Comparison of ENCODE assay signal across 13 cellular contexts in genomic region chr7:30352169-30352568, GRCh38.
DNase-seq lines count a peak whose midpoint lies in the region; ATAC-seq, FAIRE-seq and TF ChIP-seq lines count a peak whose summit lies in the region.
"Had no signal": no experiment of that assay in that cellular context is flagged by ENCODE, and none has a peak within 500 bp of the region (broad histone marks: within the 10 kb centered on the region; RNA-seq: fewer than 3 reads in every experiment).

No MANE protein-coding gene starts in this region.

- H3K27ac ChIP-seq in A549 (no peak overlapping the region), DOHH2 (ENCODE audit: low read depth, low read length) (no peak overlapping the region)

- H3K4me1 Mint-ChIP-seq in activated T-helper 17 cell treated with anti-CD3 and anti-CD28 coated beads, Interleukin-2, amount 50 U/mL, for 72 hours: peaks cover 4% of the 10 kb centered on the region
- H3K4me1 Mint-ChIP-seq in activated CD4-positive, alpha-beta memory T cell treated with anti-CD3 and anti-CD28 coated beads for 36 hours (ENCODE audit: low read depth): peaks cover 42% of the 10 kb centered on the region

- H3K27me3 ChIP-seq in DOHH2 (ENCODE audit: control insufficient read depth, low read length): no peaks in the 10 kb centered on the region
- H3K27me3 ChIP-seq: heart right ventricle had no signal

- no peaks in the 10 kb centered on the region for H3K9me3 Mint-ChIP-seq in activated T-helper 17 cell treated with anti-CD3 and anti-CD28 coated beads, Interleukin-2, amount 50 U/mL, for 72 hours
- H3K9me3 Mint-ChIP-seq in activated CD4-positive, alpha-beta memory T cell treated with anti-CD3 and anti-CD28 coated beads for 36 hours: no peaks in the 10 kb centered on the region

- peaks cover 15% of the 10 kb centered on the region for H3K36me3 ChIP-seq in DOHH2 (ENCODE audit: control insufficient read depth, low read length)

- no peak for TF ChIP-seq EP300 in A549 (IDR thresholded peaks at IDR 0.05)
- TF ChIP-seq EP300 in Ishikawa (IDR thresholded peaks at IDR 0.05; ENCODE audit: borderline replicate concordance): no peak

- H3F3A ChIP-seq in DOHH2 (ENCODE audit: control insufficient read depth, insufficient read depth): no peaks in the 10 kb centered on the region; the same call in 1 of the 2 replicates

- peaks cover 23% of the 10 kb centered on the region for H4K20me1 ChIP-seq in DOHH2 (ENCODE audit: control insufficient read depth, insufficient read depth, low read depth, low read length)

- no peaks in the 10 kb centered on the region for H3K9me2 ChIP-seq in DOHH2 (replicated peaks; ENCODE audit: control insufficient read depth, low read length)

- no peak for TF ChIP-seq POLR2A in A549 (IDR thresholded peaks at IDR 0.05; ENCODE audit: low read length)

- peak overlapping the region; percentile 11 for H3K4me3 Mint-ChIP-seq in activated T-helper 17 cell treated with anti-CD3 and anti-CD28 coated beads, Interleukin-2, amount 50 U/mL, for 72 hours
- no peak overlapping the region for H3K4me3 Mint-ChIP-seq in activated CD4-positive, alpha-beta memory T cell treated with anti-CD3 and anti-CD28 coated beads for 36 hours

- H3K4me1 ChIP-seq in A549 (peaks cover 21% of the 10 kb centered on the region), DOHH2 (ENCODE audit: control insufficient read depth, low read length) (peaks cover 53% of the 10 kb centered on the region)

- H3K4me3 ChIP-seq in A549 (no peak overlapping the region), DOHH2 (ENCODE audit: low read length) (no peak overlapping the region)
- H3K4me3 ChIP-seq: heart right ventricle had no signal

- CTCF ChIA-PET in A549 (lab: Yijun Ruan, JAX): interaction anchor here (0.6 to 1.5 kb wide), 5 partner anchors 13 to 182 kb away, joined by 3 to 6 read pairs (median 3); no protein-coding TSS in a partner anchor
- CTCF ChIA-PET in activated CD4-positive, alpha-beta memory T cell treated with anti-CD3 and anti-CD28 coated beads for 36 hours (lab: Charles Lee): interaction anchor here (0.7 to 3.6 kb wide), 5 partner anchors 70 to 212 kb away, joined by 3 to 21 read pairs (median 4); no protein-coding TSS in a partner anchor

- no peak for DNase-seq in A549 (ENCODE audit: low read depth in 1 of 2, low spot score in 1 of 2)
- no peak for DNase-seq in activated CD4-positive, alpha-beta memory T cell treated with anti-CD3 and anti-CD28 coated beads for 36 hours
- no peak for DNase-seq in NCI-H345 treated with DMSO at 0.1 percent for 48 hours (lab: John Stamatoyannopoulos, UW; ENCODE audit: unreplicated experiment)
- DNase-seq in NCI-H1436 (lab: John Stamatoyannopoulos, UW): no peak
- DNase-seq in NCI-H748 treated with DMSO at 0.1 percent for 48 hours (lab: John Stamatoyannopoulos, UW): no peak
- DNase-seq: activated CD4-positive, CD25-positive, alpha-beta regulatory T cell; activated CD8-positive, alpha-beta memory T cell treated with anti-CD3 and anti-CD28 coated beads, Interleukin-2, amount 50 U/mL, for 48 hours; heart right ventricle; kidney glomerular epithelial cell; NK-92 treated with Interleukin-12 subunit alpha and Interleukin-12 subunit beta, amount 100 ng/mL, for 24 hours had no signal

- no peak overlapping the region for H3K4me2 ChIP-seq in A549
- H3K4me2 ChIP-seq in DOHH2 (ENCODE audit: low read length): no peak overlapping the region

- no peaks in the 10 kb centered on the region for H3K9me3 ChIP-seq in A549
- H3K9me3 ChIP-seq in DOHH2 (ENCODE audit: control insufficient read depth, insufficient read depth, low read length): no peaks in the 10 kb centered on the region
- H3K9me3 ChIP-seq: heart right ventricle had no signal

- peak; percentile 41 to 43 for TF ChIP-seq RAD21 in A549 (conservative IDR thresholded peaks at IDR 0.05 in 1 of 2, IDR thresholded peaks at IDR 0.05 in 1 of 2)
- 0 out of 2 replicates have a peak, but pooled peaks have one; percentile 17 for TF ChIP-seq RAD21 in Ishikawa (IDR thresholded peaks at IDR 0.05; ENCODE audit: low read depth)

- no peak for ATAC-seq in A549
- no peak for ATAC-seq in activated T-helper 17 cell treated with anti-CD3 and anti-CD28 coated beads, Interleukin-2, amount 50 U/mL, for 72 hours (replicated peaks)
- ATAC-seq: heart right ventricle had no signal

- H3K79me2 ChIP-seq in DOHH2 (ENCODE audit: control insufficient read depth, low read length): peaks cover 84% of the 10 kb centered on the region

- TF ChIP-seq CTCF in A549 (IDR thresholded peaks at IDR 0.05) (no peak; the same call in 2 of the 3 replicates), DOHH2 (IDR thresholded peaks at IDR 0.05; ENCODE audit: low read depth, low read length, poor library complexity, severe bottlenecking) (peak; percentile 64)

- POLR2A ChIA-PET in A549 (lab: Yijun Ruan, JAX): no interaction called here
- POLR2A ChIA-PET in activated CD4-positive, alpha-beta memory T cell treated with anti-CD3 and anti-CD28 coated beads for 36 hours (lab: Charles Lee): no interaction called here

- H3K36me3 Mint-ChIP-seq in activated T-helper 17 cell treated with anti-CD3 and anti-CD28 coated beads, Interleukin-2, amount 50 U/mL, for 72 hours (ENCODE audit: low read depth): peaks cover 10% of the 10 kb centered on the region
- peaks cover 4% of the 10 kb centered on the region for H3K36me3 Mint-ChIP-seq in activated CD4-positive, alpha-beta memory T cell treated with anti-CD3 and anti-CD28 coated beads for 36 hours

- intact Hi-C loops in activated CD4-positive, alpha-beta memory T cell treated with anti-CD3 and anti-CD28 coated beads for 36 hours (cut with micrococcal nuclease): loop anchor here (1.0 to 10.0 kb wide), 5 partner anchors 63 to 217 kb away; partner anchors contain the start of genes MTURN and ZNRF2

- peak overlapping the region; percentile 14 for H3K27ac Mint-ChIP-seq in activated T-helper 17 cell treated with anti-CD3 and anti-CD28 coated beads, Interleukin-2, amount 50 U/mL, for 72 hours
- H3K27ac Mint-ChIP-seq in activated CD4-positive, alpha-beta memory T cell treated with anti-CD3 and anti-CD28 coated beads for 36 hours: no peak overlapping the region

- no peaks in the 10 kb centered on the region for H3K27me3 Mint-ChIP-seq in activated T-helper 17 cell treated with anti-CD3 and anti-CD28 coated beads, Interleukin-2, amount 50 U/mL, for 72 hours
- no peaks in the 10 kb centered on the region for H3K27me3 Mint-ChIP-seq in activated CD4-positive, alpha-beta memory T cell treated with anti-CD3 and anti-CD28 coated beads for 36 hours

- FAIRE-seq in A549 (lab: Jason Lieb, UNC): no peak

- WGBS in A549 (ENCODE audit: missing lambda C conversion rate): 83% methylated on average over 5 of the region's 5 CpGs

TF ChIP-seq in A549, 52 proteins besides CTCF, POLR2A, EP300 and RAD21:
- TF ChIP-seq NFE2L2 (conservative IDR thresholded peaks at IDR 0.05; ENCODE audit: low read length) (no peak), SMC3 (IDR thresholded peaks at IDR 0.05) (peak; percentile 39; the same call in 2 of the 3 replicates)

TF ChIP-seq in Ishikawa, 13 proteins besides CTCF, POLR2A, EP300 and RAD21:
- TF ChIP-seq EGR1 (IDR thresholded peaks at IDR 0.05) (no peak), YY1 (IDR thresholded peaks at IDR 0.05; ENCODE audit: low read depth) (no peak), TCF12 (IDR thresholded peaks at IDR 0.05; ENCODE audit: low read depth) (no peak), FOXM1 (IDR thresholded peaks at IDR 0.05; ENCODE audit: borderline replicate concordance, low read depth) (no peak), REST (IDR thresholded peaks at IDR 0.05; ENCODE audit: low read depth) (no peak), CREB1 (IDR thresholded peaks at IDR 0.05; ENCODE audit: low read depth) (no peak), TAF1 (IDR thresholded peaks at IDR 0.05; ENCODE audit: low read depth) (no peak)
